ENCODE assay signal across 13 cellular contexts in the genomic region with DNA sequence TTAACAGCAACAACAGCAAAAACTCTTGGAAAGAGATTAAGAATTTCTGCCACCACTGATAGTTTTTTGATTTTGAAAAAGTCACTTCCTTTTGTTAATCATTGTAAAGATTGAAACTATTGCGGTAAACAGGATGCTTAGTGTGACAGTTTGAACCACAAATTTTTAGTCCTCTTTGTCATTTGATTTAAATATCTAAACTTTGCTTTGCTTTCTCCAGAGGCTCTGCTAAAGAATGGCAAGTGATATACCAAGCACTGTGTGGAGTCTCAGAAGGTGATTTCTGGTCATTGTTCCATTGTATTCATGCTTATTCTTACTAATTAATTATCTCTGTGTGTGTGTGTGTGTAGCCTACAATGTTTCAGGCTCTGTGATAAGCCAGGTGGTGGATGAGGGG.
DNase-seq lines count a peak whose midpoint lies in the region; ATAC-seq, FAIRE-seq and TF ChIP-seq lines count a peak whose summit lies in the region.
"Had no signal": no experiment of that assay in that cellular context is flagged by ENCODE, and none has a peak within 500 bp of the region (broad histone marks: within the 10 kb centered on the region; RNA-seq: fewer than 3 reads in every experiment).

No MANE protein-coding gene starts in this region.

- no peaks in the 10 kb centered on the region for H3K4me1 Mint-ChIP-seq in CD14-positive monocyte
- H3K4me1 Mint-ChIP-seq: B cell; stimulated activated memory B cell treated with anti-CD40 and anti-IgM and Interleukin-4, amounts not matched to agents 10 μg/mL and 1 μg/mL and 100 μg/mL, for 72 hours had no signal

- FAIRE-seq in D721Med (lab: Jason Lieb, UNC) (peak; percentile 78), H54 (lab: Jason Lieb, UNC) (no peak)
- FAIRE-seq: G401.6 had no signal

- H3K27ac Mint-ChIP-seq in CD14-positive monocyte: no peak overlapping the region
- H3K27ac Mint-ChIP-seq: activated naive CD4-positive, alpha-beta T cell treated with anti-CD3 and anti-CD28 coated beads, Interleukin-2, amount 50 U/mL, for 24 hours; B cell; progenitor cell of endocrine pancreas; stimulated activated memory B cell treated with anti-CD40 and anti-IgM and Interleukin-4, amounts not matched to agents 10 μg/mL and 1 μg/mL and 100 μg/mL, for 72 hours had no signal

- H3K36me3 Mint-ChIP-seq in CD14-positive monocyte: no peaks in the 10 kb centered on the region
- H3K36me3 Mint-ChIP-seq: activated naive CD4-positive, alpha-beta T cell treated with anti-CD3 and anti-CD28 coated beads, Interleukin-2, amount 50 U/mL, for 24 hours; stimulated activated memory B cell treated with anti-CD40 and anti-IgM and Interleukin-4, amounts not matched to agents 10 μg/mL and 1 μg/mL and 100 μg/mL, for 72 hours had no signal

- peak; percentile 65 for ATAC-seq in GM19025 (IDR thresholded peaks at IDR 0.05; ENCODE audit: low read depth, unreplicated experiment)
- peak; percentile 68 for ATAC-seq in HG02623 (IDR thresholded peaks at IDR 0.05; ENCODE audit: unreplicated experiment)
- ATAC-seq in HG03520 (IDR thresholded peaks at IDR 0.05; ENCODE audit: unreplicated experiment): peak; percentile 63
- ATAC-seq: stimulated activated memory B cell treated with anti-CD40 and anti-IgM and Interleukin-4, amounts not matched to agents 10 μg/mL and 1 μg/mL and 100 μg/mL, for 72 hours had no signal

- TF ChIP-seq CTCF in D721Med (IDR thresholded peaks at IDR 0.05; ENCODE audit: insufficient read depth, missing control alignments) (no peak), CD14-positive monocyte (IDR thresholded peaks at IDR 0.05) (no peak)

- DNase-seq in D721Med (ENCODE audit: insufficient read length, low spot score) (no peak), Ammon's horn (ENCODE audit: low spot score) (no peak), CD14-positive monocyte (ENCODE audit: low spot score) (no peak), H54 (ENCODE audit: insufficient read length, low spot score) (no peak), DMS153 (lab: John Stamatoyannopoulos, UW) (no peak)

- no peak for TF ChIP-seq POLR2A in H54 (IDR thresholded peaks at IDR 0.05; ENCODE audit: low read depth, low read length)

- H3K4me3 Mint-ChIP-seq in CD14-positive monocyte: no peak overlapping the region
- H3K4me3 Mint-ChIP-seq: activated naive CD4-positive, alpha-beta T cell treated with anti-CD3 and anti-CD28 coated beads, Interleukin-2, amount 50 U/mL, for 24 hours; B cell; stimulated activated memory B cell treated with anti-CD40 and anti-IgM and Interleukin-4, amounts not matched to agents 10 μg/mL and 1 μg/mL and 100 μg/mL, for 72 hours had no signal

- intact Hi-C loops in CD14-positive monocyte (cut with micrococcal nuclease): no loop called here

- H3K9me3 Mint-ChIP-seq in CD14-positive monocyte: peaks cover 0 to 11% (median 5%) of the 10 kb centered on the region in 7 donors

- H3K27me3 Mint-ChIP-seq in CD14-positive monocyte (ENCODE audit: low read depth in 3 of 3): no peaks in the 10 kb centered on the region
- H3K27me3 Mint-ChIP-seq: activated naive CD4-positive, alpha-beta T cell treated with anti-CD3 and anti-CD28 coated beads, Interleukin-2, amount 50 U/mL, for 24 hours; B cell; progenitor cell of endocrine pancreas; stimulated activated memory B cell treated with anti-CD40 and anti-IgM and Interleukin-4, amounts not matched to agents 10 μg/mL and 1 μg/mL and 100 μg/mL, for 72 hours had no signal
